ENCODE assay signal across 19 cellular contexts in the genomic region with DNA sequence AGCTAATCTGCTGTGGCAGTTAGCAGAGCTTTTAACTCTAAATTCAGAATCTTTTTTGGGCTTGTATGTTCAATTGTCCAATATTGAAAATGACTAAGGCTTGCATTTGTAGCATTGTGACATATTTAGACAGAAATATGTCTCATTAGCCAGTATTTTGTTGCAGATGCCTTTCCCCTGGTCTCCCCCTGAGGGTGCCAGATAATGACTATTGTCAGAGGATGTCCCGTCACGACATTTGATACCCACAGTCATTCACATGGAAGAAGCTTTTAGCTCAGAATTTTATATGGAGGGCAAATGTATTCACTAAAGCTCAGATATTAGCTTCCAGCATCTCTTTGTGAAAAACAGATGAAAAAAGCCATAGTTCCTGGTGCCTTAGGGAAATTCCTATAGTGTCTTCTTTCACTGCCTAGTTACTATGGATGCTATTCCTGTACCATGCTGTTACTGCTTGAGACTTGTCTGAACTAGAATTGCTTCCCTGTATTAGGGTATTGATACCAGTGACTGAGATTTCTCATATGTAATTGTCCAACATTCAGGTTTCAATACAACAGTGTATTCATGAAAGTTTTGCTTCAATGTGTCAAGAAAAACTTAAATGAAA.
DNase-seq lines count a peak whose midpoint lies in the region; ATAC-seq, FAIRE-seq and TF ChIP-seq lines count a peak whose summit lies in the region.
"Had no signal": no experiment of that assay in that cellular context is flagged by ENCODE, and none has a peak within 500 bp of the region (broad histone marks: within the 10 kb centered on the region; RNA-seq: fewer than 3 reads in every experiment).

No MANE protein-coding gene starts in this region.

- no peaks in the 10 kb centered on the region for H3F3A ChIP-seq in GM23338 (replicated peaks; ENCODE audit: low read depth)

- H3K4me1 Mint-ChIP-seq in GM23338 (no peaks in the 10 kb centered on the region), osteocyte (ENCODE audit: unreplicated experiment) (peaks cover 3% of the 10 kb centered on the region)
- H3K4me1 Mint-ChIP-seq: CD14-positive monocyte, IgD-negative memory B cell had no signal

- peak; percentile 17 to 29; a peak in 2 of 4 replicates for TF ChIP-seq CTCF in GM23338 (conservative IDR thresholded peaks at IDR 0.05; ENCODE audit: low read depth in 2 of 2)
- TF ChIP-seq CTCF in bronchial epithelial cell (IDR thresholded peaks at IDR 0.05; ENCODE audit: insufficient read depth, low read length, severe bottlenecking) = no peak
- TF ChIP-seq CTCF in osteocyte (IDR thresholded peaks at IDR 0.05) = no peak

- H4K91ac ChIP-seq in neuronal stem cell (ENCODE audit: low read depth, low read length, poor library complexity) = no peak overlapping the region

- no peak overlapping the region for H3K18ac ChIP-seq in neuronal stem cell (ENCODE audit: low read length)

- no peaks in the 10 kb centered on the region for H3K27me3 Mint-ChIP-seq in GM23338 (ENCODE audit: insufficient read depth, low read depth, poor library complexity)
- no peaks in the 10 kb centered on the region for H3K27me3 Mint-ChIP-seq in osteocyte (ENCODE audit: unreplicated experiment)
- H3K27me3 Mint-ChIP-seq: IgD-negative memory B cell had no signal

- H3K4me3 Mint-ChIP-seq in GM23338 (no peak overlapping the region), osteocyte (ENCODE audit: unreplicated experiment) (no peak overlapping the region)
- H3K4me3 Mint-ChIP-seq: CD14-positive monocyte, IgD-negative memory B cell had no signal

- no peaks in the 10 kb centered on the region for H3K27me3 ChIP-seq in GM23338 (ENCODE audit: insufficient read depth)
- H3K27me3 ChIP-seq in bronchial epithelial cell (ENCODE audit: control insufficient read depth, insufficient read depth, low read length) = no peaks in the 10 kb centered on the region
- H3K27me3 ChIP-seq in neuronal stem cell (ENCODE audit: control insufficient read depth in 3 of 3, insufficient read depth in 3 of 3, low read depth in 1 of 3, low read length in 3 of 3) = no peaks in the 10 kb centered on the region

- H3K36me3 ChIP-seq in GM23338 (ENCODE audit: insufficient read depth) (no peaks in the 10 kb centered on the region), bronchial epithelial cell (ENCODE audit: control insufficient read depth, insufficient read depth, low read length) (no peaks in the 10 kb centered on the region), neuronal stem cell (replicated peaks in 1 of 2; ENCODE audit: control insufficient read depth in 2 of 2, insufficient read depth in 2 of 2, low read length in 2 of 2) (no peaks in the 10 kb centered on the region)

- H3K9me3 ChIP-seq in neuronal stem cell (replicated peaks in 1 of 2; ENCODE audit: control insufficient read depth in 2 of 2, insufficient read depth in 1 of 2, low read depth in 1 of 2, low read length in 2 of 2) = no peaks in the 10 kb centered on the region

- no peak overlapping the region for H3K4ac ChIP-seq in neuronal stem cell (ENCODE audit: low read length)

- H2AFZ ChIP-seq in GM23338 (no peak overlapping the region), neuronal stem cell (ENCODE audit: low read length) (peak overlapping the region; percentile 2)

- no peak overlapping the region for H2BK12ac ChIP-seq in neuronal stem cell (ENCODE audit: low read length)

- no peak overlapping the region for H2BK15ac ChIP-seq in neuronal stem cell (ENCODE audit: low read length)

- H2AK5ac ChIP-seq in neuronal stem cell (ENCODE audit: low read depth, low read length) = no peak overlapping the region

- H3K4me2 ChIP-seq in GM23338 (peak overlapping the region; percentile 8; the same call in 1 of the 2 replicates), neuronal stem cell (ENCODE audit: insufficient read depth, low read length, poor library complexity, severe bottlenecking) (no peak overlapping the region)

- FAIRE-seq in bronchial epithelial cell (lab: Jason Lieb, UNC) = no peak
- FAIRE-seq: GM19239, HTR-8/SVneo had no signal

- no peaks in the 10 kb centered on the region for H3K9me3 Mint-ChIP-seq in GM23338
- no peaks in the 10 kb centered on the region for H3K9me3 Mint-ChIP-seq in osteocyte (ENCODE audit: unreplicated experiment)
- H3K9me3 Mint-ChIP-seq: IgD-negative memory B cell had no signal

- DNase-seq in GM23338 (ENCODE audit: low spot score) = no peak
- DNase-seq in bronchial epithelial cell (ENCODE audit: low read depth) = peak; percentile 51
- DNase-seq in inferior parietal cortex (ENCODE audit: extremely low spot score) = peak; percentile 4
- no peak for DNase-seq in neuronal stem cell (ENCODE audit: low spot score)
- DNase-seq in activated effector memory CD4-positive, alpha-beta T cell treated with Interleukin-2 at 50 U/mL for 16 hours = no peak
- DNase-seq in NCI-H1048 (lab: John Stamatoyannopoulos, UW) = no peak
- DNase-seq in SW 1271 (lab: John Stamatoyannopoulos, UW) = no peak
- no peak for DNase-seq in osteocyte (ENCODE audit: extremely low spot score, unreplicated experiment)
- DNase-seq: AML-193, NCI-H1417 treated with DMSO at 0.1 percent for 48 hours, NCI-H1930, NCI-H510A treated with DMSO at 0.1 percent for 48 hours, NCI-H82, PC-3 had no signal

- H2BK5ac ChIP-seq in neuronal stem cell (ENCODE audit: low read length) = no peak overlapping the region

- no peaks in the 10 kb centered on the region for H3K79me2 ChIP-seq in GM23338 (replicated peaks; ENCODE audit: insufficient read depth)

- no peaks in the 10 kb centered on the region for H3K4me1 ChIP-seq in GM23338 (ENCODE audit: insufficient read depth)
- peaks cover 11 to 32% of the 10 kb centered on the region in 2 donors for H3K4me1 ChIP-seq in neuronal stem cell (ENCODE audit: control insufficient read depth in 2 of 2, insufficient read depth in 1 of 2, low read depth in 1 of 2, low read length in 2 of 2)

- H3K23ac ChIP-seq in neuronal stem cell (ENCODE audit: low read depth, low read length, poor library complexity) = no peak overlapping the region

- H4K20me1 ChIP-seq in GM23338 (replicated peaks; ENCODE audit: insufficient read depth) = no peaks in the 10 kb centered on the region

- no peaks in the 10 kb centered on the region for H3K79me1 ChIP-seq in neuronal stem cell (ENCODE audit: low read depth, low read length)

- no peak overlapping the region for H3K4me3 ChIP-seq in GM23338
- no peak overlapping the region for H3K4me3 ChIP-seq in bronchial epithelial cell (ENCODE audit: low read depth, low read length)
- no peak overlapping the region for H3K4me3 ChIP-seq in neuronal stem cell (ENCODE audit: low read length in 2 of 2)

- H2BK120ac ChIP-seq in neuronal stem cell (ENCODE audit: low read depth, low read length) = no peak overlapping the region

- H3K27ac Mint-ChIP-seq in GM23338 (no peak overlapping the region), osteocyte (ENCODE audit: unreplicated experiment) (no peak overlapping the region)
- H3K27ac Mint-ChIP-seq: CD14-positive monocyte, IgD-negative memory B cell had no signal

- no CpG with 5 or more reads among the region's 2 CpGs for WGBS in neuronal stem cell (ENCODE audit: extremely low coverage in 2 of 2, insufficient read length in 2 of 2, insufficient replicate concordance in 1 of 2), 2 donors

- no peaks in the 10 kb centered on the region for H3K36me3 Mint-ChIP-seq in GM23338 (ENCODE audit: low read depth)
- no peaks in the 10 kb centered on the region for H3K36me3 Mint-ChIP-seq in osteocyte (ENCODE audit: unreplicated experiment)
- H3K36me3 Mint-ChIP-seq: CD14-positive monocyte, IgD-negative memory B cell had no signal

- no peak overlapping the region for H4K8ac ChIP-seq in neuronal stem cell (ENCODE audit: low read depth, low read length)

- H3K9me2 ChIP-seq in GM23338 (ENCODE audit: insufficient read depth) = no peaks in the 10 kb centered on the region; the same call in 1 of the 2 replicates

- no peak overlapping the region for H3K14ac ChIP-seq in neuronal stem cell (ENCODE audit: low read length)

- no peak for ATAC-seq in GM23338
- ATAC-seq: HCT116, PC-3 had no signal

- H3K27ac ChIP-seq in GM23338 (ENCODE audit: low read depth) = no peak overlapping the region
- H3K27ac ChIP-seq in neuronal stem cell (replicated peaks; ENCODE audit: low read length) = no peak overlapping the region

- no peak overlapping the region for H3K9ac ChIP-seq in neuronal stem cell (ENCODE audit: low read depth, low read length, poor library complexity)

TF ChIP-seq in GM23338, 12 proteins besides CTCF, POLR2A, EP300 and RAD21 (continues in another document):
- no peak for TF ChIP-seq EZH2phosphoT487 (IDR thresholded peaks at IDR 0.05; ENCODE audit: unreplicated experiment)
- TF ChIP-seq ZNF331 (CRISPR knock-in tag; IDR thresholded peaks at IDR 0.05; ENCODE audit: low read depth) = no peak
- TF ChIP-seq ETS1 (IDR thresholded peaks at IDR 0.05) = no peak

Comparison
In these comparisons a context has a peak if more than half of its experiments do, and no peak if none do; other contexts are left out.
1. DNase-seq: peak in bronchial epithelial cell (single experiment) and inferior parietal cortex (single experiment); none in GM23338 (single experiment), neuronal stem cell (single experiment), activated effector memory CD4-positive, alpha-beta T cell treated with Interleukin-2 at 50 U/mL for 16 hours (single experiment), NCI-H1048 (single experiment), SW 1271 (0 of 2) and osteocyte (single experiment).
2. CTCF ChIP-seq: peak in GM23338 (2 of 2); none in bronchial epithelial cell (single experiment) and osteocyte (single experiment).